Comparison of ENCODE assay signal across 8 cellular contexts in the genomic region with DNA sequence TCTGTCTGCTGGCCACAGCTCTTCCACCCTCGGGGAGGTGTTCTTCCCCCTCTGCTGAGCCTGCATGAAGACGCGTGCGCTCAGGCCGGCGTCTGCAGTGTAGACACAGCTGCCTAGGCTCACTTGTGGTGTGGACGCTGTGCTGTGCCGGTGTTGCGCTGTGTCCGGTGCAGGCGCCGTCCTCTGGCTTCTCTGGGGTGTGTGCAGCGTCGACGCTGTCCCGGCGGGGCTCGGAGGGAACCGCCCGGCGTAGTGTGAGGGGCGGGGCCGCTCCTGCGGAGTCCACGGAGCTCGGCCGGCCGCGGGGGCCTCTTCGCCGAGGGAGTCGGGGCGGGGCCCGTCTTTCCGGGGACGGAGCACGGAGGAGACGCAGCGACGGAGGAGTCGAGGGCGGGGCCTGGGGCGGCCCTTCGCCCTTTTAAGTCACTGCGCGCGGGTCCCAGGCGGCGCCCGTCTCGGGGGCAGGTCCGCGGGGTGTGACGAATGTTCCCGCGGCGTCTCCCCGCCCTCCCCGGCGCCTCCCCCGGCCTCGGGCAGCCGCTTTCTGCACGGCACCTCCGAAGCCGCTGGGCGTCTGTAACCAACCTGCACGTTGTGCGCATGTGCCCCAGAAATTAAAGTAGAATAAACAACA. TPM values are rescaled to one million over a fixed set of nuclear protein-coding genes. Genes with fewer than 3 reads are reported as not detected.
DNase-seq lines count a peak whose midpoint lies in the region; ATAC-seq lines count a peak whose summit lies in the region.

No MANE protein-coding gene starts in this region.

- peak overlapping the region; percentile 87 to 93 for H3K27ac Mint-ChIP-seq in effector memory CD8-positive, alpha-beta T cell

- DNase-seq in AG08396 (ENCODE audit: low spot score): peak; percentile 99
- peak; percentile 78 for DNase-seq in NCI-H748 treated with DMSO at 0.1 percent for 48 hours (lab: John Stamatoyannopoulos, UW)
- peak; percentile 79 to 91 for DNase-seq in activated CD8-positive, alpha-beta memory T cell treated with anti-CD3 and anti-CD28 coated beads for 1 hour (ENCODE audit: extremely low read depth in 1 of 2, low read depth in 1 of 2)
- DNase-seq in effector memory CD8-positive, alpha-beta T cell: peak; percentile 89 to 91 (median 89)
- DNase-seq in mesenteric fat pad (ENCODE audit: low spot score): peak; percentile 95
- DNase-seq in stimulated activated CD8-positive, alpha-beta memory T cell treated with anti-CD3 and anti-CD28 coated beads, Interleukin-12 subunit alpha, Interleukin-12 subunit beta, amount 100 ng/mL, for 24 hours (ENCODE audit: extremely low read depth): peak; percentile 85

- peaks cover 13% of the 10 kb centered on the region for H3K36me3 Mint-ChIP-seq in effector memory CD8-positive, alpha-beta T cell (ENCODE audit: insufficient read depth)

- H3K27me3 Mint-ChIP-seq in effector memory CD8-positive, alpha-beta T cell: no peaks in the 10 kb centered on the region

- peaks cover 5 to 11% of the 10 kb centered on the region in 2 donors for H3K9me3 Mint-ChIP-seq in effector memory CD8-positive, alpha-beta T cell

- peak; percentile 94 for ATAC-seq in GM18861 (IDR thresholded peaks at IDR 0.05; ENCODE audit: unreplicated experiment)
- peak; percentile 94 for ATAC-seq in HG03108 (IDR thresholded peaks at IDR 0.05; ENCODE audit: unreplicated experiment)
- peak; percentile 89 for ATAC-seq in effector memory CD8-positive, alpha-beta T cell (replicated peaks)

- H3K4me3 Mint-ChIP-seq in effector memory CD8-positive, alpha-beta T cell: peak overlapping the region; percentile 93 to 94

- peaks cover 19 to 29% of the 10 kb centered on the region in 2 donors for H3K4me1 Mint-ChIP-seq in effector memory CD8-positive, alpha-beta T cell (ENCODE audit: low read depth in 2 of 2)

RNA-seq across cellular contexts. Expression of gene NOC4L, which starts 45.2 kb away (rescaled TPM):
- total RNA-seq in mesenteric fat pad: 14.6 TPM

RNA-seq across cellular contexts. Expression of gene DDX51, which starts 45.4 kb away (rescaled TPM):
- 15.1 TPM for total RNA-seq in mesenteric fat pad

Comparison
In these comparisons a context has a peak if more than half of its experiments do, and no peak if none do; other contexts are left out.
1. Peak in every context shown above with its lines: DNase-seq and ATAC-seq.